ENCODE assay signal across 23 cellular contexts in genomic region chr1:38699330-38700076, GRCh38.
"Had no signal": no experiment of that assay in that cellular context is flagged by ENCODE, and none has a peak within 500 bp of the region (broad histone marks: within the 10 kb centered on the region; RNA-seq: fewer than 3 reads in every experiment).

No MANE protein-coding gene starts in this region.

- DNase-seq: naive thymus-derived CD4-positive, alpha-beta T cell; natural killer cell; occipital lobe; ovary; posterior cingulate gyrus; psoas muscle; right cardiac atrium; right lobe of liver; sigmoid colon; small intestine; stimulated activated CD4-positive, alpha-beta T cell treated with anti-CD3 and anti-CD28 coated beads, Interleukin-15, amount 100 ng/mL, for 24 hours; stimulated activated CD4-positive, alpha-beta T cell treated with anti-CD3 and anti-CD28 coated beads, Interleukin-2, amount 100 ng/mL, for 24 hours; stimulated activated CD4-positive, alpha-beta T cell treated with anti-CD3 and anti-CD28 coated beads, Interleukin-2, amount 100 ng/mL, for 48 hours; stimulated activated CD4-positive, alpha-beta T cell treated with anti-CD3 and anti-CD28 coated beads, Interleukin-4, amount 100 ng/mL, for 24 hours; stimulated activated naive B cell treated with anti-CD40 and anti-IgM and Interleukin-4, amounts not matched to agents 10 μg/mL and 1 μg/mL and 100 μg/mL, for 72 hours; stimulated activated naive CD4-positive, alpha-beta T cell treated with Interleukin-2 at 50 U/mL for 16 hours; stomach; thyroid gland; upper lobe of right lung; uterus had no signal

- FAIRE-seq: small intestine had no signal

- H3K4me3 ChIP-seq: ovary, psoas muscle, right lobe of liver, sigmoid colon, stomach, thoracic aorta, thyroid gland, tibial nerve, upper lobe of right lung, uterus had no signal

- H3K27ac ChIP-seq: ovary, parathyroid adenoma, psoas muscle, right lobe of liver, sigmoid colon, stomach, thoracic aorta, thyroid gland, tibial nerve, upper lobe of right lung, uterus had no signal

- H3K4me1 ChIP-seq: parathyroid adenoma, psoas muscle, right lobe of liver, sigmoid colon, stomach, thyroid gland, tibial nerve, upper lobe of right lung, uterus had no signal

- H3K9ac ChIP-seq: parathyroid adenoma had no signal

- H3K27me3 ChIP-seq: ovary, right lobe of liver, thyroid gland, tibial nerve, upper lobe of right lung, uterus had no signal

- H2AFZ ChIP-seq: parathyroid adenoma had no signal

- H3K9me3 ChIP-seq: ovary, psoas muscle, right lobe of liver, thoracic aorta, thyroid gland, upper lobe of right lung, uterus had no signal

- H3K36me3 ChIP-seq: ovary, right lobe of liver, sigmoid colon, stomach, thoracic aorta, thyroid gland, tibial nerve, upper lobe of right lung, uterus had no signal
